Comparison of ENCODE assay signal across 8 cellular contexts in the genomic region with DNA sequence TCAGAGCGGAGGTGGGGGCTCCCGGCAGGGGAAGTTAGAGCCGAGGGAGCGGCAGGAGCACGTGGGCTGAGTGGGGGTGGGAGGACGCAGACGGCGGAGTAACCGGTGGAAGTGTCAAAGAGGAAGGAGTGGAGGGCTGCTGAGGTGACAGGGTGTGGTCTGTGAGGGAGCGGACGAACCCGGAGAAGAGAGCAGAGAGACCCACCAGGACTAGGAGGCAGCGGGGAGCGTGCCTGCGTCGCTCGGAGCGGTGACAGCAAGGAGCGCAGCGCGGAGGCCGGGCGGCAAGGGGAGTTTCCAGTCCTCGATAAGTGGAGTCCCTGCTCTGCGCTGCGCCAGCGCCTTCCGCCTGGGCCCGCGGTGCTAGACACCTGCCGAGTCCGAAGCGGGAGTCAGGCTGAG.
A peak's percentile ranks its signal among the peaks of the same experiment; 100 is the strongest.
DNase-seq lines count a peak whose midpoint lies in the region; ATAC-seq, FAIRE-seq and TF ChIP-seq lines count a peak whose summit lies in the region.

No MANE protein-coding gene starts in this region.

- no peaks in the 10 kb centered on the region for H3K4me1 ChIP-seq in mucosa of rectum (ENCODE audit: control insufficient read depth in 2 of 2, insufficient read depth in 2 of 2, low read length in 2 of 2)

- H3K9me3 Mint-ChIP-seq in chondrocyte (ENCODE audit: low read depth) = no peaks in the 10 kb centered on the region

- H3K4me1 Mint-ChIP-seq in chondrocyte (ENCODE audit: low read depth) = peaks cover 13% of the 10 kb centered on the region

- TF ChIP-seq CTCF in chondrocyte (IDR thresholded peaks at IDR 0.05) = no peak

- no peaks in the 10 kb centered on the region for H3K36me3 ChIP-seq in mucosa of rectum (ENCODE audit: control insufficient read depth in 2 of 2, insufficient read depth in 2 of 2, low read length in 2 of 2)

- no peak for TF ChIP-seq POLR2A in GM12892 (IDR thresholded peaks at IDR 0.05; ENCODE audit: low read depth, low read length)

- no peak for ATAC-seq in GM21576 (IDR thresholded peaks at IDR 0.05; ENCODE audit: unreplicated experiment)

- peaks cover 7 to 31% of the 10 kb centered on the region in 2 donors for H3K27me3 ChIP-seq in mucosa of rectum (ENCODE audit: control insufficient read depth in 2 of 2, insufficient read depth in 2 of 2, low read length in 2 of 2)

- H3K27ac Mint-ChIP-seq in chondrocyte (ENCODE audit: unreplicated experiment) = no peak overlapping the region

- no peak overlapping the region for H3K27ac ChIP-seq in mucosa of rectum (ENCODE audit: low read depth in 2 of 2, low read length in 2 of 2)

- no peak overlapping the region for H3K9ac ChIP-seq in mucosa of rectum (ENCODE audit: low read depth in 1 of 2, low read length in 2 of 2)

- peak overlapping the region; percentile 74 for H3K4me3 Mint-ChIP-seq in chondrocyte (ENCODE audit: unreplicated experiment)

- H3K4me3 ChIP-seq in mucosa of rectum (ENCODE audit: low read length in 2 of 2) = peak overlapping the region; percentile 24 to 39

- no peaks in the 10 kb centered on the region for H3K9me3 ChIP-seq in mucosa of rectum (ENCODE audit: control insufficient read depth in 2 of 2, low read length in 2 of 2)

- no peak for FAIRE-seq in GM12892 (lab: Jason Lieb, UNC)

- DNase-seq in GM12892 (ENCODE audit: insufficient read length) = peak; percentile 8
- DNase-seq in NCI-H1105 treated with DMSO at 0.1 percent for 48 hours (lab: John Stamatoyannopoulos, UW) = peak; percentile 44
- DNase-seq in chondrocyte (ENCODE audit: low spot score) = peak; percentile 85
- no peak for DNase-seq in cerebellar nuclear complex (lab: John Stamatoyannopoulos, UW)
- no peak for DNase-seq in epidermal melanocyte (ENCODE audit: insufficient read length, low spot score)
- DNase-seq in GM19238 (ENCODE audit: insufficient read length, low spot score) = no peak

- peaks cover 64% of the 10 kb centered on the region for H3K27me3 Mint-ChIP-seq in chondrocyte (ENCODE audit: low read depth)

- peaks cover 1% of the 10 kb centered on the region for H3K36me3 Mint-ChIP-seq in chondrocyte (ENCODE audit: low read depth)

Comparison
In these comparisons a context has a peak if more than half of its experiments do, and no peak if none do; other contexts are left out.
1. DNase-seq: peak in GM12892 (single experiment), NCI-H1105 treated with DMSO at 0.1 percent for 48 hours (single experiment) and chondrocyte (single experiment); none in cerebellar nuclear complex (0 of 2), epidermal melanocyte (single experiment) and GM19238 (single experiment).